1 cellular context compared by ENCODE assay signal in genomic region chr12:132095520-132096409, GRCh38.
A peak's percentile ranks its signal among the peaks of the same experiment; 100 is the strongest.
TF ChIP-seq lines count a peak whose summit lies in the region.

No MANE protein-coding gene starts in this region.

TF ChIP-seq in K562, 482 proteins besides CTCF, POLR2A, EP300 and RAD21:
- TF ChIP-seq ZNF586 (CRISPR knock-in tag; conservative IDR thresholded peaks at IDR 0.05) (no peak), TCF3 (CRISPR knock-in tag; IDR thresholded peaks at IDR 0.05) (0 out of 2 replicates have a peak, but pooled peaks have one; percentile 16), CBFA2T3 (IDR thresholded peaks at IDR 0.05) (0 out of 2 replicates have a peak, but pooled peaks have one; percentile 24), KLF10 (CRISPR knock-in tag; IDR thresholded peaks at IDR 0.05) (no peak), ZNF232 (CRISPR knock-in tag; IDR thresholded peaks at IDR 0.05) (no peak), ZNF780A (CRISPR knock-in tag; IDR thresholded peaks at IDR 0.05) (no peak), ZNF764 (CRISPR knock-in tag; IDR thresholded peaks at IDR 0.05; ENCODE audit: low read depth) (no peak), TEAD4 (IDR thresholded peaks at IDR 0.05; ENCODE audit: low read length) (no peak), TEAD4 (CRISPR knock-in tag; IDR thresholded peaks at IDR 0.05; ENCODE audit: borderline replicate concordance) (no peak), CBX3 (IDR thresholded peaks at IDR 0.05; ENCODE audit: borderline replicate concordance in 1 of 2, low read length in 2 of 2) (peak in 1 of 2 experiments; percentile 72; a peak in 1 of 3 replicates), ARID1B (IDR thresholded peaks at IDR 0.05) (peak; percentile 34; the same call in 1 of the 2 replicates), ZNF280A (IDR thresholded peaks at IDR 0.05; ENCODE audit: low read depth, partially characterized antibody) (peak; percentile 39), TAL1 (IDR thresholded peaks at IDR 0.05) (0 out of 2 replicates have a peak, but pooled peaks have one; percentile 14), SRSF1 (IDR thresholded peaks at IDR 0.05; ENCODE audit: low read depth, low read length) (no peak)
